Comparison of ENCODE assay signal across 18 cellular contexts in genomic region chr21:31364265-31364945, GRCh38. TPM values are rescaled to one million over a fixed set of nuclear protein-coding genes. Genes with fewer than 3 reads are reported as not detected.
A peak's percentile ranks its signal among the peaks of the same experiment; 100 is the strongest.
DNase-seq lines count a peak whose midpoint lies in the region; ATAC-seq, FAIRE-seq and TF ChIP-seq lines count a peak whose summit lies in the region.
"Had no signal": no experiment of that assay in that cellular context is flagged by ENCODE, and none has a peak within 500 bp of the region (broad histone marks: within the 10 kb centered on the region; RNA-seq: fewer than 3 reads in every experiment).

No MANE protein-coding gene starts in this region.

- no peak for FAIRE-seq in GM19239 (lab: Jason Lieb, UNC)

- no peaks in the 10 kb centered on the region for H3K27me3 ChIP-seq in CD8-positive, alpha-beta T cell (ENCODE audit: insufficient read depth, low read length)
- H3K27me3 ChIP-seq: BE2C, cardiac muscle cell, spleen, transverse colon had no signal

- intact Hi-C loops in activated CD4-positive, alpha-beta T cell treated with anti-CD3 and anti-CD28 coated beads for 36 hours (cut with DNase I, micrococcal nuclease): loop anchor here in 1 of 2 experiments (5.0 kb wide), 1 partner anchor 33 kb away; no protein-coding TSS in a partner anchor
- intact Hi-C loops in CD8-positive, alpha-beta T cell (cut with DNase I, micrococcal nuclease): no loop called here

- H3K9me3 ChIP-seq in CD8-positive, alpha-beta T cell (ENCODE audit: low read length): no peaks in the 10 kb centered on the region
- H3K9me3 ChIP-seq: BE2C, transverse colon had no signal

- TF ChIP-seq CTCF in CD8-positive, alpha-beta T cell (IDR thresholded peaks at IDR 0.05): no peak
- no peak for TF ChIP-seq CTCF in WTC11 (IDR thresholded peaks at IDR 0.05)

- H3K4me1 ChIP-seq in CD8-positive, alpha-beta T cell (ENCODE audit: insufficient read depth, low read length): peaks cover 24% of the 10 kb centered on the region
- H3K4me1 ChIP-seq: BE2C, transverse colon had no signal

- CTCF ChIA-PET in activated CD4-positive, alpha-beta T cell treated with anti-CD3 and anti-CD28 coated beads for 36 hours (lab: Charles Lee): interaction anchor here (0.6 to 1.8 kb wide), 7 partner anchors 10 to 1888 kb away, joined by 3 to 5 read pairs (median 4); no protein-coding TSS in a partner anchor
- CTCF ChIA-PET in CD8-positive, alpha-beta T cell (lab: Charles Lee): interaction anchor here (1.7 kb wide), 1 partner anchor 216 kb away, joined by 7 read pairs; no protein-coding TSS in a partner anchor
- CTCF ChIA-PET in WTC11 (lab: Charles Lee): interaction anchor here (0.8 kb wide), 1 partner anchor 16 kb away, joined by 5 read pairs; no protein-coding TSS in a partner anchor

- DNase-seq in activated CD4-positive, alpha-beta T cell treated with anti-CD3 and anti-CD28 coated beads for 36 hours: peak; percentile 30
- DNase-seq in activated CD4-positive, alpha-beta T cell treated with anti-CD3 and anti-CD28 coated beads, Interleukin-2, amount 50 U/mL, for 48 hours: no peak
- no peak for DNase-seq in CD8-positive, alpha-beta T cell
- DNase-seq in WTC11 (ENCODE audit: low spot score): no peak
- DNase-seq in natural killer cell treated with Interleukin-12 subunit alpha and Interleukin-12 subunit beta and Interleukin-15 and Interleukin-18, amount 100 ng/mL, for 72 hours (ENCODE audit: low spot score): no peak
- DNase-seq in MV-4-11 (lab: John Stamatoyannopoulos, UW): no peak
- DNase-seq in GM19239 (ENCODE audit: insufficient read length, low spot score): no peak
- DNase-seq: BE2C, dermis blood vessel endothelial cell, foreskin melanocyte, mesendoderm, NCI-H187, spleen, transverse colon had no signal

- no peak overlapping the region for H3K4me3 ChIP-seq in CD8-positive, alpha-beta T cell (ENCODE audit: low read depth, low read length)
- H3K4me3 ChIP-seq: cardiac muscle cell, spleen, transverse colon had no signal

- no peaks in the 10 kb centered on the region for H3K27me3 Mint-ChIP-seq in activated CD4-positive, alpha-beta T cell treated with anti-CD3 and anti-CD28 coated beads for 36 hours
- H3K27me3 Mint-ChIP-seq in CD8-positive, alpha-beta T cell (ENCODE audit: low read depth): no peaks in the 10 kb centered on the region
- no peaks in the 10 kb centered on the region for H3K27me3 Mint-ChIP-seq in WTC11 (ENCODE audit: low read depth)
- H3K27me3 Mint-ChIP-seq in natural killer cell treated with Interleukin-12 subunit alpha and Interleukin-12 subunit beta and Interleukin-15 and Interleukin-18, amount 100 ng/mL, for 72 hours: no peaks in the 10 kb centered on the region

- peak overlapping the region; percentile 12 for H3K27ac Mint-ChIP-seq in activated CD4-positive, alpha-beta T cell treated with anti-CD3 and anti-CD28 coated beads for 36 hours
- H3K27ac Mint-ChIP-seq in CD8-positive, alpha-beta T cell: peak overlapping the region; percentile 53
- peak overlapping the region; percentile 34; the same call in 1 of the 2 replicates for H3K27ac Mint-ChIP-seq in WTC11
- peak overlapping the region; percentile 55 to 62 for H3K27ac Mint-ChIP-seq in natural killer cell treated with Interleukin-12 subunit alpha and Interleukin-12 subunit beta and Interleukin-15 and Interleukin-18, amount 100 ng/mL, for 72 hours

- peak; percentile 78 for ATAC-seq in activated CD4-positive, alpha-beta T cell treated with anti-CD3 and anti-CD28 coated beads for 36 hours
- ATAC-seq in CD8-positive, alpha-beta T cell: no peak
- ATAC-seq in WTC11: no peak
- peak; percentile 12 to 61 for ATAC-seq in natural killer cell treated with Interleukin-12 subunit alpha and Interleukin-12 subunit beta and Interleukin-15 and Interleukin-18, amount 100 ng/mL, for 72 hours
- no peak for ATAC-seq in GM19455 (IDR thresholded peaks at IDR 0.05; ENCODE audit: unreplicated experiment)
- ATAC-seq: Right ventricle myocardium inferior had no signal

- peaks cover 50% of the 10 kb centered on the region for H3K4me1 Mint-ChIP-seq in activated CD4-positive, alpha-beta T cell treated with anti-CD3 and anti-CD28 coated beads for 36 hours
- H3K4me1 Mint-ChIP-seq in CD8-positive, alpha-beta T cell (ENCODE audit: low read depth): peaks cover 34% of the 10 kb centered on the region
- H3K4me1 Mint-ChIP-seq in WTC11: peaks cover 26% of the 10 kb centered on the region
- peaks cover 32 to 33% of the 10 kb centered on the region in 2 donors for H3K4me1 Mint-ChIP-seq in natural killer cell treated with Interleukin-12 subunit alpha and Interleukin-12 subunit beta and Interleukin-15 and Interleukin-18, amount 100 ng/mL, for 72 hours (ENCODE audit: low read depth in 2 of 2)

- H3K9me3 Mint-ChIP-seq in activated CD4-positive, alpha-beta T cell treated with anti-CD3 and anti-CD28 coated beads for 36 hours (ENCODE audit: low read depth): no peaks in the 10 kb centered on the region
- peaks cover 3% of the 10 kb centered on the region for H3K9me3 Mint-ChIP-seq in CD8-positive, alpha-beta T cell
- 0 out of 2 replicates have a peak, but pooled peaks cover 4% of the 10 kb centered on the region for H3K9me3 Mint-ChIP-seq in WTC11
- peaks cover 6% of the 10 kb centered on the region for H3K9me3 Mint-ChIP-seq in natural killer cell treated with Interleukin-12 subunit alpha and Interleukin-12 subunit beta and Interleukin-15 and Interleukin-18, amount 100 ng/mL, for 72 hours

- H3K27ac ChIP-seq in CD8-positive, alpha-beta T cell (ENCODE audit: low read depth, low read length): no peak overlapping the region
- H3K27ac ChIP-seq: cardiac muscle cell, epithelial cell of prostate, spleen, transverse colon had no signal

- no peaks in the 10 kb centered on the region for H3K36me3 ChIP-seq in CD8-positive, alpha-beta T cell (ENCODE audit: insufficient read depth, low read length)
- H3K36me3 ChIP-seq: BE2C, cardiac muscle cell, spleen, transverse colon had no signal

- POLR2A ChIA-PET in activated CD4-positive, alpha-beta T cell treated with anti-CD3 and anti-CD28 coated beads for 36 hours (lab: Charles Lee): interaction anchor here (0.6 to 1.2 kb wide), 2 partner anchors 10 to 24 kb away, joined by 3 to 6 read pairs; no protein-coding TSS in a partner anchor
- POLR2A ChIA-PET in CD8-positive, alpha-beta T cell (lab: Charles Lee): no interaction called here
- POLR2A ChIA-PET in WTC11 (lab: Charles Lee): no interaction called here

- H3K4me3 Mint-ChIP-seq in activated CD4-positive, alpha-beta T cell treated with anti-CD3 and anti-CD28 coated beads for 36 hours: no peak overlapping the region
- H3K4me3 Mint-ChIP-seq in CD8-positive, alpha-beta T cell: peak overlapping the region; percentile 46
- no peak overlapping the region for H3K4me3 Mint-ChIP-seq in WTC11
- H3K4me3 Mint-ChIP-seq in natural killer cell treated with Interleukin-12 subunit alpha and Interleukin-12 subunit beta and Interleukin-15 and Interleukin-18, amount 100 ng/mL, for 72 hours: peak overlapping the region; percentile 70

- H3K36me3 Mint-ChIP-seq in activated CD4-positive, alpha-beta T cell treated with anti-CD3 and anti-CD28 coated beads for 36 hours (ENCODE audit: low read depth): no peaks in the 10 kb centered on the region
- no peaks in the 10 kb centered on the region for H3K36me3 Mint-ChIP-seq in CD8-positive, alpha-beta T cell
- H3K36me3 Mint-ChIP-seq in WTC11: no peaks in the 10 kb centered on the region
- H3K36me3 Mint-ChIP-seq in natural killer cell treated with Interleukin-12 subunit alpha and Interleukin-12 subunit beta and Interleukin-15 and Interleukin-18, amount 100 ng/mL, for 72 hours: no peaks in the 10 kb centered on the region

TF ChIP-seq in WTC11, 78 proteins besides CTCF, POLR2A, EP300 and RAD21 (continues in another document):
- TF ChIP-seq TEAD4 (CRISPR knock-in tag; IDR thresholded peaks at IDR 0.05): no peak
- TF ChIP-seq, protein P1, sequence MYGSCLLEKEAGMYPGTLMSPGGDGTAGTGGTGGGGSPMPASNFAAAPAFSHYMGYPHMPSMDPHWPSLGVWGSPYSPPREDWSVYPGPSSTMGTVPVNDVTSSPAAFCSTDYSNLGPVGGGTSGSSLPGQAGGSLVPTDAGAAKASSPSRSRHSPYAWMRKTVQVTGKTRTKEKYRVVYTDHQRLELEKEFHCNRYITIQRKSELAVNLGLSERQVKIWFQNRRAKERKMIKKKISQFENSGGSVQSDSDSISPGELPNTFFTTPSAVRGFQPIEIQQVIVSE (CRISPR knock-in tag; IDR thresholded peaks at IDR 0.05; ENCODE audit: borderline replicate concordance): no peak
- no peak for TF ChIP-seq ZNF121 (CRISPR knock-in tag; IDR thresholded peaks at IDR 0.05)
- no peak for TF ChIP-seq ZNF423 (CRISPR knock-in tag; IDR thresholded peaks at IDR 0.05)
- TF ChIP-seq NFE2L1 (CRISPR knock-in tag; IDR thresholded peaks at IDR 0.05): no peak
- no peak for TF ChIP-seq NR3C1 (CRISPR knock-in tag; conservative IDR thresholded peaks at IDR 0.05; ENCODE audit: low read depth)
- TF ChIP-seq JUN (CRISPR knock-in tag; IDR thresholded peaks at IDR 0.05): no peak
- TF ChIP-seq OVOL2 (CRISPR knock-in tag; IDR thresholded peaks at IDR 0.05; ENCODE audit: borderline replicate concordance): no peak
- TF ChIP-seq SMAD3 (CRISPR knock-in tag; IDR thresholded peaks at IDR 0.05; ENCODE audit: borderline replicate concordance): no peak

RNA-seq across cellular contexts. Expression of gene TIAM1, which starts 20.3 kb away (rescaled TPM):
- total RNA-seq in activated CD4-positive, alpha-beta T cell treated with anti-CD3 and anti-CD28 coated beads for 36 hours: 10 to 100 TPM; 60.7 to 72.6 TPM
- 1 to 10 TPM; 8.0 to 8.5 TPM for total RNA-seq in CD8-positive, alpha-beta T cell
- total RNA-seq in WTC11 (2021): 25.2 to 28.7 TPM (median 28.2 TPM) in 3 replicates
- total RNA-seq in natural killer cell treated with Interleukin-12 subunit alpha and Interleukin-12 subunit beta and Interleukin-15 and Interleukin-18, amount 100 ng/mL, for 72 hours: 100 to 1,000 TPM in 1 of 2 donors, 10 to 100 TPM in 1; 57.4 to 125 TPM

Comparison
In these comparisons a context has a peak if more than half of its experiments do, and no peak if none do; other contexts are left out.
1. ATAC-seq: peak in activated CD4-positive, alpha-beta T cell treated with anti-CD3 and anti-CD28 coated beads for 36 hours (single experiment) and natural killer cell treated with Interleukin-12 subunit alpha and Interleukin-12 subunit beta and Interleukin-15 and Interleukin-18, amount 100 ng/mL, for 72 hours (2 of 2); none in CD8-positive, alpha-beta T cell (single experiment), WTC11 (single experiment) and GM19455 (single experiment).
2. H3K4me3 Mint-ChIP-seq: peak in CD8-positive, alpha-beta T cell (single experiment) and natural killer cell treated with Interleukin-12 subunit alpha and Interleukin-12 subunit beta and Interleukin-15 and Interleukin-18, amount 100 ng/mL, for 72 hours (single experiment); none in activated CD4-positive, alpha-beta T cell treated with anti-CD3 and anti-CD28 coated beads for 36 hours (single experiment) and WTC11 (single experiment).
3. Peak in every context shown above with its lines, with median percentiles within 50 percentile points of each other: H3K27ac Mint-ChIP-seq.